ENCODE assay signal across 11 cellular contexts in genomic region chr6:28250747-28251146, GRCh38. TPM values are rescaled to one million over a fixed set of nuclear protein-coding genes. Genes with fewer than 3 reads are reported as not detected.
DNase-seq lines count a peak whose midpoint lies in the region; ATAC-seq and TF ChIP-seq lines count a peak whose summit lies in the region.
"Had no signal": no experiment of that assay in that cellular context is flagged by ENCODE, and none has a peak within 500 bp of the region (broad histone marks: within the 10 kb centered on the region; RNA-seq: fewer than 3 reads in every experiment).

No MANE protein-coding gene starts in this region.

- peaks cover 42% of the 10 kb centered on the region for H3K4me1 Mint-ChIP-seq in CD8-positive, alpha-beta T cell (ENCODE audit: low read depth)

- no peaks in the 10 kb centered on the region for H3F3A ChIP-seq in Loucy (ENCODE audit: low read depth)

- intact Hi-C loops in CD8-positive, alpha-beta T cell (cut with DNase I, micrococcal nuclease) = loop anchor here in 1 of 2 experiments (5.0 to 10.0 kb wide), 2 partner anchors 767 to 1076 kb away; no protein-coding TSS in a partner anchor
- intact Hi-C loops in posterior vena cava (cut with DNase I) = no loop called here

- peak overlapping the region; percentile 81 for H3K9ac ChIP-seq in Loucy (ENCODE audit: low read depth, low read length, poor library complexity, severe bottlenecking)
- H3K9ac ChIP-seq in duodenal mucosa (ENCODE audit: low read depth in 1 of 2, low read length in 2 of 2) = no peak overlapping the region

- H3K9me3 Mint-ChIP-seq in CD8-positive, alpha-beta T cell = no peaks in the 10 kb centered on the region

- H3K27me3 Mint-ChIP-seq in CD8-positive, alpha-beta T cell (ENCODE audit: low read depth) = peaks cover 3% of the 10 kb centered on the region

- H3K4me3 ChIP-seq in CD8-positive, alpha-beta T cell (ENCODE audit: low read depth, low read length) = no peak overlapping the region
- peak overlapping the region; percentile 99 for H3K4me3 ChIP-seq in Loucy (ENCODE audit: low read length, poor library complexity, severe bottlenecking)
- peak overlapping the region; percentile 99 to 100 for H3K4me3 ChIP-seq in duodenal mucosa (ENCODE audit: low read depth in 1 of 2, low read length in 2 of 2)
- peak overlapping the region; percentile 83 for H3K4me3 ChIP-seq in neuron (ENCODE audit: low read length)

- CTCF ChIA-PET in CD8-positive, alpha-beta T cell (lab: Charles Lee) = interaction anchor here (3.4 kb wide), 1 partner anchor 105 kb away, joined by 14 read pairs; no protein-coding TSS in a partner anchor

- no peaks in the 10 kb centered on the region for H3K27me3 ChIP-seq in CD8-positive, alpha-beta T cell (ENCODE audit: insufficient read depth, low read length)
- H3K27me3 ChIP-seq in Loucy (ENCODE audit: insufficient read depth, low read length, poor library complexity, severe bottlenecking) (no peaks in the 10 kb centered on the region), duodenal mucosa (ENCODE audit: control insufficient read depth in 1 of 2, insufficient read depth in 2 of 2, low read length in 2 of 2) (no peaks in the 10 kb centered on the region), neuron (ENCODE audit: insufficient read depth, low read length) (no peaks in the 10 kb centered on the region)
- H3K27me3 ChIP-seq: foreskin keratinocyte had no signal

- no peaks in the 10 kb centered on the region for H4K20me1 ChIP-seq in Loucy (ENCODE audit: insufficient read depth, low read length, poor library complexity, severe bottlenecking)

- no peak overlapping the region for H3K27ac ChIP-seq in CD8-positive, alpha-beta T cell (ENCODE audit: low read depth, low read length)
- no peak overlapping the region for H3K27ac ChIP-seq in duodenal mucosa (ENCODE audit: low read depth, low read length)
- H3K27ac ChIP-seq: foreskin keratinocyte had no signal

- H3K4me2 ChIP-seq in Loucy (ENCODE audit: low read depth, low read length, poor library complexity, severe bottlenecking) = peak overlapping the region; percentile 88

- H3K36me3 Mint-ChIP-seq in CD8-positive, alpha-beta T cell = peaks cover 45% of the 10 kb centered on the region

- H2AFZ ChIP-seq in Loucy (ENCODE audit: low read length) (no peak overlapping the region), neuron (ENCODE audit: low read depth, low read length) (no peak overlapping the region)

- H3K9me2 ChIP-seq in Loucy (replicated peaks; ENCODE audit: low read depth, low read length) = no peaks in the 10 kb centered on the region

- POLR2A ChIA-PET in CD8-positive, alpha-beta T cell (lab: Charles Lee) = interaction anchor here (1.2 kb wide), 1 partner anchor 17 kb away, joined by 4 read pairs; no protein-coding TSS in a partner anchor

- peaks cover 15% of the 10 kb centered on the region for H3K36me3 ChIP-seq in CD8-positive, alpha-beta T cell (ENCODE audit: insufficient read depth, low read length)
- H3K36me3 ChIP-seq in Loucy (ENCODE audit: insufficient read depth, low read length) (peaks cover 12% of the 10 kb centered on the region; the same call in 1 of the 2 replicates), duodenal mucosa (ENCODE audit: control insufficient read depth in 1 of 2, insufficient read depth in 2 of 2, low read length in 2 of 2) (peaks cover 2 to 23% of the 10 kb centered on the region in 2 donors), neuron (ENCODE audit: insufficient read depth, low read length) (peaks cover 27% of the 10 kb centered on the region)

- TF ChIP-seq CTCF in CD8-positive, alpha-beta T cell (IDR thresholded peaks at IDR 0.05) = no peak
- no peak for TF ChIP-seq CTCF in Loucy (conservative IDR thresholded peaks at IDR 0.05; ENCODE audit: low read length)

- ATAC-seq in CD8-positive, alpha-beta T cell = no peak
- ATAC-seq in HG03521 (IDR thresholded peaks at IDR 0.05; ENCODE audit: unreplicated experiment) = no peak

- H3K4me3 Mint-ChIP-seq in CD8-positive, alpha-beta T cell = peak overlapping the region; percentile 74

- DNase-seq in CD8-positive, alpha-beta T cell = no peak
- DNase-seq in NCI-H2029 treated with DMSO at 0.1 percent for 48 hours (lab: John Stamatoyannopoulos, UW) (no peak), NCI-H226 (no peak), posterior vena cava (ENCODE audit: low spot score) (no peak)
- DNase-seq: activated CD4-positive, CD25-positive, alpha-beta regulatory T cell treated with anti-CD3 and anti-CD28 coated beads, Interleukin-2, amount 50 U/mL, for 72 hours; foreskin keratinocyte; NCI-H187 had no signal

- no peaks in the 10 kb centered on the region for H3K9me3 ChIP-seq in CD8-positive, alpha-beta T cell (ENCODE audit: low read length)
- H3K9me3 ChIP-seq in Loucy (ENCODE audit: insufficient read depth, low read depth, low read length) (no peaks in the 10 kb centered on the region), duodenal mucosa (ENCODE audit: control insufficient read depth in 1 of 2, low read length in 2 of 2) (no peaks in the 10 kb centered on the region), neuron (ENCODE audit: low read length) (no peaks in the 10 kb centered on the region)

- H3K79me2 ChIP-seq in Loucy (ENCODE audit: insufficient read depth, low read length) = peaks cover 31% of the 10 kb centered on the region

- peaks cover 18% of the 10 kb centered on the region for H3K4me1 ChIP-seq in CD8-positive, alpha-beta T cell (ENCODE audit: insufficient read depth, low read length)
- H3K4me1 ChIP-seq in Loucy (ENCODE audit: insufficient read depth, low read length, poor library complexity, severe bottlenecking) = peaks cover 21% of the 10 kb centered on the region
- peaks cover 7 to 17% of the 10 kb centered on the region in 2 donors for H3K4me1 ChIP-seq in duodenal mucosa (ENCODE audit: control insufficient read depth in 1 of 2, insufficient read depth in 2 of 2, low read length in 2 of 2)
- H3K4me1 ChIP-seq in neuron (ENCODE audit: insufficient read depth, low read length) = peaks cover 13% of the 10 kb centered on the region

- H3K27ac Mint-ChIP-seq in CD8-positive, alpha-beta T cell = peak overlapping the region; percentile 28

RNA-seq across cellular contexts. Expression of gene ZKSCAN4, which starts 1.3 kb away (rescaled TPM):
- total RNA-seq in CD8-positive, alpha-beta T cell = 1 to 10 TPM; 1.4 TPM
- total RNA-seq in posterior vena cava = 1 to 10 TPM; 3.1 to 5.6 TPM

RNA-seq across cellular contexts. Expression of gene NKAPL, which starts 8.3 kb away (rescaled TPM):
- not detected for total RNA-seq in CD8-positive, alpha-beta T cell
- total RNA-seq in posterior vena cava = 1 to 10 TPM; 2.7 to 2.8 TPM

RNA-seq across cellular contexts. Expression of gene ZSCAN26, which starts 16.2 kb away (rescaled TPM):
- total RNA-seq in CD8-positive, alpha-beta T cell = 10 to 100 TPM; 11.1 to 14.7 TPM
- total RNA-seq in posterior vena cava = 10 to 100 TPM; 15.8 to 18.8 TPM

RNA-seq across cellular contexts. Expression of gene ZSCAN9, which starts 25.7 kb away (rescaled TPM):
- total RNA-seq in CD8-positive, alpha-beta T cell = 1 to 10 TPM; 2.1 to 3.0 TPM
- 10 to 100 TPM in 1 of 2 donors, 1 to 10 TPM in 1; 9.2 to 10.4 TPM for total RNA-seq in posterior vena cava

RNA-seq across cellular contexts. Expression of gene PGBD1, which starts 30.6 kb away (rescaled TPM):
- under 1 TPM; 0.75 to 0.95 TPM for total RNA-seq in CD8-positive, alpha-beta T cell
- 1 to 10 TPM; 6.0 to 6.4 TPM for total RNA-seq in posterior vena cava
